ENCODE assay signal across 10 cellular contexts in the genomic region with DNA sequence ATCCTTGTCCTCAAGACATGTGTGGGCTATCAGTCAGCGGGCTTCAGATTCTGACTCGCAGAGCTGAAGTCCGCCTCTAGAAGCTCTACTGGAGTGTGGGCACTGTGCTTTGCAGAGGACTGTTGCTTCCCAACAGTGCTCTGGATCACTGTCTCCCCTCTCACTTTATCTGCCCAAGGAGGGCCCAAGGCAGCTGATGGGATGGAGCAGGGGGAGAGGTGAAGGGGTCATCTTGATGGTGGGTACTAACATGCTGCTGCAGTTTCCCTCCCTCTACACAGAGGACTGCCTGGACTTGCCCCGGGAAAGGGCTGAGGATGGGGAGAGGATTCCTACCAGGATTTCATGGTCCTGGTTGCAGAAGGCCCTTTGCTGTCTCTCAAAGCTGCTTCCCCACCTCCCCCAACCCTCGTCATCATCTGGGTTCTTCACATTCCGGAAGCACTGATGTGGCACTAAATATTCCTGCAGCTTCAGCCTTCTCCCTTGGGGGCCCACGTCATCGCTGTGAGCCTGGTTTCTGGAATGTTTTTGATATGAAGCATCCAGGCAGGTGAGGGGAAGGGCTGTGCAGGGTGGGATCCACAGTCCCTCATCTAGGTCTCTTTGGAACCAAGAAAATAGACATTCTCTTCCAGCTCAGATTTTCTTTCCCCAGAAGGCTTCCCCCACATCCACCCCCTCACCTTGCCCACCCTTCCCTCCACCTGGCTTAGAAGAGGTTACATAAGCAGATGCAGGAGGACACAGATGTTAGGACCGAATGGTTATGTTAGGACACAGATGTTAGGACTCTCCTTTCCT. TPM values are rescaled to one million over a fixed set of nuclear protein-coding genes. Genes with fewer than 3 reads are reported as not detected.
DNase-seq lines count a peak whose midpoint lies in the region; ATAC-seq and TF ChIP-seq lines count a peak whose summit lies in the region.
"Had no signal": no experiment of that assay in that cellular context is flagged by ENCODE, and none has a peak within 500 bp of the region (broad histone marks: within the 10 kb centered on the region; RNA-seq: fewer than 3 reads in every experiment).

No MANE protein-coding gene starts in this region.

- no peaks in the 10 kb centered on the region for H3K9me3 Mint-ChIP-seq in activated T-cell treated with anti-CD3 and anti-CD28 coated beads, Interleukin-2, amount 50 U/mL, for 4 hours
- no peaks in the 10 kb centered on the region for H3K9me3 Mint-ChIP-seq in stimulated activated effector memory CD8-positive, alpha-beta T cell treated with anti-CD3 and anti-CD28 coated beads, Interleukin-12 subunit alpha, Interleukin-12 subunit beta, amount 100 ng/mL, for 72 hours

- peaks cover 66% of the 10 kb centered on the region for H3K4me1 ChIP-seq in ACC112 (ENCODE audit: control insufficient read depth, insufficient read depth, low read length, unreplicated experiment)
- H3K4me1 ChIP-seq in HAP-1 = peaks cover 72% of the 10 kb centered on the region
- H3K4me1 ChIP-seq in hepatocyte (ENCODE audit: insufficient read depth) = peaks cover 46% of the 10 kb centered on the region

- H3K27me3 ChIP-seq in ACC112 (ENCODE audit: insufficient read depth, low read length) (no peaks in the 10 kb centered on the region), HAP-1 (ENCODE audit: low read depth) (no peaks in the 10 kb centered on the region), hepatocyte (no peaks in the 10 kb centered on the region)

- H4K20me1 ChIP-seq in hepatocyte (ENCODE audit: insufficient read depth, poor library complexity, severe bottlenecking) = no peaks in the 10 kb centered on the region

- no peak overlapping the region for H3K27ac Mint-ChIP-seq in stimulated activated effector memory CD8-positive, alpha-beta T cell treated with anti-CD3 and anti-CD28 coated beads, Interleukin-12 subunit alpha, Interleukin-12 subunit beta, amount 100 ng/mL, for 72 hours

- H2AFZ ChIP-seq in ACC112 (ENCODE audit: low read length, unreplicated experiment) (peak overlapping the region; percentile 23), hepatocyte (no peak overlapping the region)

- H3K79me2 ChIP-seq in ACC112 (ENCODE audit: control insufficient read depth, insufficient read depth, low read length, unreplicated experiment) = no peaks in the 10 kb centered on the region
- no peaks in the 10 kb centered on the region for H3K79me2 ChIP-seq in hepatocyte

- no peak overlapping the region for H3K4me3 Mint-ChIP-seq in activated T-cell treated with anti-CD3 and anti-CD28 coated beads, Interleukin-2, amount 50 U/mL, for 4 hours
- H3K4me3 Mint-ChIP-seq in stimulated activated effector memory CD8-positive, alpha-beta T cell treated with anti-CD3 and anti-CD28 coated beads, Interleukin-12 subunit alpha, Interleukin-12 subunit beta, amount 100 ng/mL, for 72 hours = no peak overlapping the region

- no peaks in the 10 kb centered on the region for H3K9me2 ChIP-seq in hepatocyte (replicated peaks; ENCODE audit: insufficient read depth)

- H3K9me3 ChIP-seq in HAP-1 (no peaks in the 10 kb centered on the region), hepatocyte (ENCODE audit: low read depth) (no peaks in the 10 kb centered on the region)

- H3K27ac ChIP-seq in ACC112 (ENCODE audit: low read depth, low read length) (peak overlapping the region; percentile 96), hepatocyte (peak overlapping the region; percentile 55)
- H3K27ac ChIP-seq: VCaP had no signal

- H3K4me1 Mint-ChIP-seq in activated T-cell treated with anti-CD3 and anti-CD28 coated beads, Interleukin-2, amount 50 U/mL, for 4 hours (ENCODE audit: low read depth) = peaks cover 59% of the 10 kb centered on the region
- peaks cover 55% of the 10 kb centered on the region for H3K4me1 Mint-ChIP-seq in stimulated activated effector memory CD8-positive, alpha-beta T cell treated with anti-CD3 and anti-CD28 coated beads, Interleukin-12 subunit alpha, Interleukin-12 subunit beta, amount 100 ng/mL, for 72 hours

- H3K4me3 ChIP-seq in ACC112 (ENCODE audit: low read depth, low read length) (peak overlapping the region; percentile 52; the same call in 1 of the 2 replicates), HAP-1 (no peak overlapping the region), hepatocyte (no peak overlapping the region)

- DNase-seq in HAP-1 (ENCODE audit: low spot score in 2 of 2) = peak; percentile 36 to 73
- peak; percentile 86 for DNase-seq in SW480 (ENCODE audit: low spot score)
- DNase-seq in hepatocyte (ENCODE audit: low spot score) = peak; percentile 80
- DNase-seq in GM13977 (ENCODE audit: low spot score) = no peak
- no peak for DNase-seq in activated T-cell treated with anti-CD3 and anti-CD28 coated beads, Interleukin-2, amount 50 U/mL, for 4 hours
- DNase-seq in stimulated activated effector memory CD8-positive, alpha-beta T cell treated with anti-CD3 and anti-CD28 coated beads, Interleukin-12 subunit alpha, Interleukin-12 subunit beta, amount 100 ng/mL, for 72 hours (ENCODE audit: low spot score in 2 of 2) = no peak
- DNase-seq: foreskin melanocyte had no signal

- H3K4me2 ChIP-seq in hepatocyte = no peak overlapping the region

- H3K27me3 Mint-ChIP-seq in activated T-cell treated with anti-CD3 and anti-CD28 coated beads, Interleukin-2, amount 50 U/mL, for 4 hours (ENCODE audit: low read depth) = no peaks in the 10 kb centered on the region

- WGBS in hepatocyte (ENCODE audit: low lambda C conversion rate, missing lambda C conversion rate) = 63% methylated on average over 9 of the region's 9 CpGs

- no peak for ATAC-seq in activated T-cell treated with anti-CD3 and anti-CD28 coated beads, Interleukin-2, amount 50 U/mL, for 4 hours
- no peak for ATAC-seq in GM18909 (IDR thresholded peaks at IDR 0.05; ENCODE audit: poor library complexity, unreplicated experiment)
- no peak for ATAC-seq in stimulated activated effector memory CD8-positive, alpha-beta T cell treated with anti-CD3 and anti-CD28 coated beads, Interleukin-12 subunit alpha, Interleukin-12 subunit beta, amount 100 ng/mL, for 72 hours

- no peaks in the 10 kb centered on the region for H3K36me3 ChIP-seq in ACC112 (ENCODE audit: insufficient read depth, low read length)
- peaks cover 14% of the 10 kb centered on the region for H3K36me3 ChIP-seq in HAP-1 (replicated peaks)
- no peaks in the 10 kb centered on the region for H3K36me3 ChIP-seq in hepatocyte (replicated peaks; ENCODE audit: insufficient read depth, low read depth)

- H3K36me3 Mint-ChIP-seq in activated T-cell treated with anti-CD3 and anti-CD28 coated beads, Interleukin-2, amount 50 U/mL, for 4 hours (ENCODE audit: insufficient read depth) = peaks cover 5% of the 10 kb centered on the region
- H3K36me3 Mint-ChIP-seq in stimulated activated effector memory CD8-positive, alpha-beta T cell treated with anti-CD3 and anti-CD28 coated beads, Interleukin-12 subunit alpha, Interleukin-12 subunit beta, amount 100 ng/mL, for 72 hours = peaks cover 23% of the 10 kb centered on the region

- TF ChIP-seq CTCF in hepatocyte (IDR thresholded peaks at IDR 0.05; ENCODE audit: poor library complexity) (no peak), GM13977 (IDR thresholded peaks at IDR 0.05; ENCODE audit: extremely low read depth, insufficient read depth, missing control alignments) (no peak)

- in situ Hi-C loops in HAP-1 (cut with MboI; ENCODE audit: low sequenced_read_pairs) = no loop called here
- in situ Hi-C loops in GM13977 (cut with MboI; ENCODE audit: low pct_unique_long_range_greater_than_20kb, low sequenced_read_pairs, unreplicated experiment) = no loop called here

RNA-seq across cellular contexts. Expression of gene NUAK2, which starts 23.2 kb away (rescaled TPM):
- total RNA-seq in hepatocyte = 12.6 and 13.4 TPM in 2 replicates
- polyA plus RNA-seq in hepatocyte = 20.7 and 22.5 TPM in 2 replicates
- 1 to 10 TPM; 1.4 to 1.7 (median 1.5) TPM for total RNA-seq in activated T-cell treated with anti-CD3 and anti-CD28 coated beads, Interleukin-2, amount 50 U/mL, for 4 hours

RNA-seq across cellular contexts. Expression of gene KLHDC8A, which starts 58.3 kb away (rescaled TPM):
- 0.28 and 0.40 TPM in 2 replicates for total RNA-seq in hepatocyte
- polyA plus RNA-seq in hepatocyte = 1.6 and 1.7 TPM in 2 replicates
- total RNA-seq in activated T-cell treated with anti-CD3 and anti-CD28 coated beads, Interleukin-2, amount 50 U/mL, for 4 hours = under 1 TPM in 1 of 3 donors, not detected in 2; 0.05 TPM

Comparison
In these comparisons a context has a peak if more than half of its experiments do, and no peak if none do; other contexts are left out.
1. DNase-seq: peak in HAP-1 (2 of 2), SW480 (single experiment) and hepatocyte (single experiment); none in GM13977 (single experiment), activated T-cell treated with anti-CD3 and anti-CD28 coated beads, Interleukin-2, amount 50 U/mL, for 4 hours (single experiment) and stimulated activated effector memory CD8-positive, alpha-beta T cell treated with anti-CD3 and anti-CD28 coated beads, Interleukin-12 subunit alpha, Interleukin-12 subunit beta, amount 100 ng/mL, for 72 hours (0 of 2).